ENCODE assay signal across 1 cellular context in the genomic region with DNA sequence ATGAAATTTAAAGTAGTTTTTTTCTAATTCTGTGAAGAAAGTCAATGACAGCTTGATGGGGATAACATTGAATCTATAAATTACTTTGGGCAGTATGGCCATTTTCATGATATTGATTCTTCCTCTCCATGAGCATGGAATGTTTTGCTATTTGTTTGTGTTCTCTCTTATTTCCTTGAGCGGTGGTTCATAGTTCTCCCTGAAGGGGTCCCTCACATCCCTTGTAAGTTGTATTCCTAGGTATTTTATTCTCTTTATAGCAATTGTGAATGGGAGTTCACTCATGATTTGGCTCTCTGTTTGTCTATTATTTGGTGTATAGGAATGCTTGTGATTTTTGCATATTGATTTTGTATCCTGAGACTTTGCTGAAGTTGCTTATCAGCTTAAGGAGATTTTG. TPM values are rescaled to one million over a fixed set of nuclear protein-coding genes. Genes with fewer than 3 reads are reported as not detected.
"Had no signal": no experiment of that assay in that cellular context is flagged by ENCODE, and none has a peak within 500 bp of the region (broad histone marks: within the 10 kb centered on the region; RNA-seq: fewer than 3 reads in every experiment).

No MANE protein-coding gene starts in this region.

RNA-seq across cellular contexts. Expression of a gene that starts 56.4 kb away (rescaled TPM):
- polyA plus RNA-seq: immature natural killer cell had no signal
